In the genomic region with DNA sequence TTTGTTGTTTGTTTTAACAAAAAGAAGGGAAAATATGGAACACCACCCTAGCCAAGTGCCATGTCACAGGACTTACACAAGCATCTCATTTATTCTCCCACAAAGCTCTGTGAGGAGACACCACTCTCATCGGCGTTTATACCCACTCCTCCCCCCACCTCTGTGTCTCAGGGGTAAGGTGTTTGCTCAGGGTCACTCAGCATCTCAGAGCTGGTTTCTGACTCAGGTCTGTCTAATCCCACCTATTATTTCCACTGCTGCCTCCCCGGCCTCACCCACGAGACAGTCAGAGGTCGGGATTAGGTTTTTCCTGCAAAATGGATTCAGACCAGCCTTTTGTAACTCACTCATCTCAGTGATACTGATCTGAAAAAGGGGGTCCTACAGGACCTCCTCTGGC, we compare ENCODE assay signal across 20 cellular contexts.
"Had no signal": no experiment of that assay in that cellular context is flagged by ENCODE, and none has a peak within 500 bp of the region (broad histone marks: within the 10 kb centered on the region; RNA-seq: fewer than 3 reads in every experiment).

No MANE protein-coding gene starts in this region.

- ATAC-seq: natural killer cell; psoas muscle; right cardiac atrium; right lobe of liver; stimulated activated effector memory CD8-positive, alpha-beta T cell treated with anti-CD3 and anti-CD28 coated beads, Interleukin-12 subunit alpha, Interleukin-12 subunit beta, amount 100 ng/mL, for 72 hours; stimulated activated naive B cell treated with anti-CD40 and anti-IgM and Interleukin-4, amounts not matched to agents 10 μg/mL and 1 μg/mL and 100 μg/mL, for 72 hours had no signal

- DNase-seq: natural killer cell; occipital lobe; ovary; posterior cingulate gyrus; psoas muscle; right cardiac atrium; right lobe of liver; sigmoid colon; small intestine; stimulated activated CD4-positive, alpha-beta T cell treated with anti-CD3 and anti-CD28 coated beads, Interleukin-15, amount 100 ng/mL, for 24 hours; stimulated activated CD4-positive, alpha-beta T cell treated with anti-CD3 and anti-CD28 coated beads, Interleukin-2, amount 100 ng/mL, for 24 hours; stimulated activated CD4-positive, alpha-beta T cell treated with anti-CD3 and anti-CD28 coated beads, Interleukin-2, amount 100 ng/mL, for 48 hours; stimulated activated CD4-positive, alpha-beta T cell treated with anti-CD3 and anti-CD28 coated beads, Interleukin-4, amount 100 ng/mL, for 24 hours; stimulated activated naive B cell treated with anti-CD40 and anti-IgM and Interleukin-4, amounts not matched to agents 10 μg/mL and 1 μg/mL and 100 μg/mL, for 72 hours; stimulated activated naive CD4-positive, alpha-beta T cell treated with Interleukin-2 at 50 U/mL for 16 hours; stomach; thyroid gland; trophoblast cell; upper lobe of left lung had no signal
